Comparison of ENCODE assay signal across 18 cellular contexts in the genomic region with DNA sequence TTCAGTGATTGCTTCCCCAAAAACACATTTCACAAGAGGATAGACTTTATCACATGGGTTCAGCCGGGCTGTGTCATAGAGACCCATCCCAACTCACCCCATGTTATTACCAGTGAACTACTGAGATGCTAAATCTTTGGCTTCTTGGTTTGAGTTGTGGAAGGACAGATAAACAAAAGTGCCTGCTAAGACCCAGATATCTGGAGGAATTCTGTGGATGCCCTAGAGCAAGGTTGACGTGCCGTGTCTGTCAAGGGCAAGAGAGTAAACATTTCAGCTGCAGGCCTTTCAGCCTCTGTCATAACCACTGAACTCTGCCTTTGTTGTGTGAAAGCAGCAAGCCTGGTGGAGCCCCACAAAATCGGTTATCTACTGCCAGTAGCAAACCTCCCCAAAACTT. TPM values are rescaled to one million over a fixed set of nuclear protein-coding genes. Genes with fewer than 3 reads are reported as not detected.
DNase-seq lines count a peak whose midpoint lies in the region; ATAC-seq, FAIRE-seq and TF ChIP-seq lines count a peak whose summit lies in the region.
"Had no signal": no experiment of that assay in that cellular context is flagged by ENCODE, and none has a peak within 500 bp of the region (broad histone marks: within the 10 kb centered on the region; RNA-seq: fewer than 3 reads in every experiment).

No MANE protein-coding gene starts in this region.

- H2BK120ac ChIP-seq in H1 (replicated peaks; ENCODE audit: low read depth, low read length), result no peak overlapping the region

- no peak overlapping the region for H3K4me2 ChIP-seq in H1 (ENCODE audit: insufficient read depth in 1 of 2, low read depth in 2 of 2, low read length in 2 of 2)
- H3K4me2 ChIP-seq: GM23338 had no signal

- H3K56ac ChIP-seq in H1 (replicated peaks; ENCODE audit: insufficient read length, low read depth, low read length), result no peak overlapping the region

- H2AFZ ChIP-seq in H1 (ENCODE audit: low read length), result no peak overlapping the region

- intact Hi-C loops in left ventricle myocardium inferior (cut with micrococcal nuclease), result no loop called here
- intact Hi-C loops in Right ventricle myocardium inferior (cut with DNase I), result no loop called here
- intact Hi-C loops in aorta (cut with DNase I), result loop anchor here (5.0 kb wide), 2 partner anchors 87 to 298 kb away; no protein-coding TSS in a partner anchor

- no peak for FAIRE-seq in H1 (lab: Jason Lieb, UNC)
- FAIRE-seq: A204.1 had no signal

- peaks cover 7% of the 10 kb centered on the region for H3K9me3 ChIP-seq in left ventricle myocardium inferior (replicated peaks)
- H3K9me3 ChIP-seq in H1 (ENCODE audit: insufficient read depth in 2 of 2, low read depth in 1 of 2, low read length in 1 of 2), result peaks cover 0 to 5% of the 10 kb centered on the region in 2 experiments; a peak in 1 of 4 replicates
- no peaks in the 10 kb centered on the region for H3K9me3 ChIP-seq in aorta (ENCODE audit: control insufficient read depth, low read length)
- H3K9me3 ChIP-seq: Peyer's patch had no signal

- H3K4ac ChIP-seq in H1 (replicated peaks; ENCODE audit: insufficient read length, low read depth, low read length), result no peak overlapping the region

- no peak overlapping the region for H3K4me3 ChIP-seq in left ventricle myocardium inferior
- no peak overlapping the region for H3K4me3 ChIP-seq in H1 (ENCODE audit: extremely low read depth in 1 of 4, insufficient read depth in 2 of 4, low read depth in 3 of 4, low read length in 4 of 4)
- H3K4me3 ChIP-seq in aorta (ENCODE audit: low read length in 2 of 2), result no peak overlapping the region
- H3K4me3 ChIP-seq: GM23338, Peyer's patch had no signal

- H4K8ac ChIP-seq in H1 (ENCODE audit: extremely low read depth, insufficient read depth, low read length), result no peak overlapping the region

- TF ChIP-seq EP300 in H1 (IDR thresholded peaks at IDR 0.05; ENCODE audit: borderline replicate concordance in 1 of 2, low read depth in 2 of 2, low read length in 2 of 2), result no peak

- no peak overlapping the region for H4K5ac ChIP-seq in H1 (ENCODE audit: insufficient read length, low read depth, low read length)

- no peak overlapping the region for H3K18ac ChIP-seq in H1 (ENCODE audit: extremely low read depth, low read length)

- H3K27me3 Mint-ChIP-seq in nephron progenitor cell (ENCODE audit: low read depth, poor library complexity), result peaks cover 6% of the 10 kb centered on the region

- H2AK5ac ChIP-seq in H1 (ENCODE audit: low read depth, low read length), result no peak overlapping the region

- no peaks in the 10 kb centered on the region for H4K20me1 ChIP-seq in H1 (replicated peaks in 1 of 2; ENCODE audit: control insufficient read depth in 1 of 2, insufficient read depth in 2 of 2, low read length in 2 of 2)

- 0 out of 2 replicates have a peak overlapping the region, but pooled peaks have one; percentile 91 for H2BK12ac ChIP-seq in H1 (ENCODE audit: low read depth, low read length)

- H2BK20ac ChIP-seq in H1 (ENCODE audit: low read length), result no peak overlapping the region

- DNase-seq in left ventricle myocardium inferior (no peak), Right ventricle myocardium inferior (ENCODE audit: missing footprints) (no peak), H1 (ENCODE audit: low read depth in 1 of 2, low spot score in 2 of 2) (no peak), nephron progenitor cell (no peak), aorta (no peak), NCI-H1105 treated with DMSO at 0.1 percent for 48 hours (lab: John Stamatoyannopoulos, UW) (no peak), AG08396 (ENCODE audit: low spot score) (no peak), NCI-H82 treated with DMSO at 0.1 percent for 48 hours (lab: John Stamatoyannopoulos, UW; ENCODE audit: unreplicated experiment) (no peak)
- DNase-seq: Calu3, KG1, NCI-H1092 treated with DMSO at 0.1 percent for 48 hours, NCI-H1694 treated with DMSO at 0.1 percent for 48 hours, NCI-H446, Peyer's patch, SIG-M5 had no signal

- H3K14ac ChIP-seq in H1 (ENCODE audit: insufficient read length), result no peak overlapping the region

- WGBS in H1 (ENCODE audit: extremely low coverage in 1 of 2, insufficient coverage in 1 of 2, insufficient read length in 1 of 2, insufficient replicate concordance in 2 of 2, low coverage in 1 of 2, low lambda C conversion rate in 2 of 2, missing lambda C conversion rate in 1 of 2), 2 experiments, result 89% methylated on average over 4 of the region's 4 CpGs; no CpG with 5 or more reads in 1 of the 2 experiments
- WGBS in aorta, 2 donors, result 95 to 96% methylated on average over 4 of the region's 4 CpGs

- peaks cover 44% of the 10 kb centered on the region for H3K4me1 ChIP-seq in left ventricle myocardium inferior
- H3K4me1 ChIP-seq in H1 (replicated peaks in 1 of 4; ENCODE audit: control insufficient read depth in 3 of 4, insufficient read depth in 4 of 4, low read length in 3 of 4), result peaks cover 0 to 9% (median 4%) of the 10 kb centered on the region in 4 experiments; a peak in 5 of 7 replicates
- H3K4me1 ChIP-seq in aorta (ENCODE audit: control insufficient read depth in 1 of 2, insufficient read depth in 2 of 2, low read length in 2 of 2), result peaks cover 10 to 14% of the 10 kb centered on the region in 2 donors

- peaks cover 5% of the 10 kb centered on the region for H3K4me1 Mint-ChIP-seq in nephron progenitor cell

- H3K27ac ChIP-seq in left ventricle myocardium inferior (replicated peaks), result peak overlapping the region; percentile 68
- H3K27ac ChIP-seq in H1 (ENCODE audit: low read depth, low read length), result no peak overlapping the region
- peak overlapping the region; percentile 91 to 99 for H3K27ac ChIP-seq in aorta (ENCODE audit: low read depth in 1 of 2, low read length in 2 of 2)

- POLR2A ChIA-PET in H1 (lab: Charles Lee; ENCODE audit: partially characterized antibody), result interaction anchor here (1.5 to 2.4 kb wide), 2 partner anchors 10 to 12 kb away, joined by 3 to 13 read pairs; no protein-coding TSS in a partner anchor

- H3K36me3 ChIP-seq in left ventricle myocardium inferior (no peaks in the 10 kb centered on the region), H1 (ENCODE audit: control insufficient read depth in 2 of 4, insufficient read depth in 4 of 4, low read length in 3 of 4) (no peaks in the 10 kb centered on the region), aorta (ENCODE audit: control insufficient read depth in 1 of 2, insufficient read depth in 2 of 2, low read length in 1 of 2) (no peaks in the 10 kb centered on the region)
- H3K36me3 ChIP-seq: Peyer's patch had no signal

- H3K27me3 ChIP-seq in left ventricle myocardium inferior (ENCODE audit: low read depth), result no peaks in the 10 kb centered on the region
- H3K27me3 ChIP-seq in H1 (replicated peaks in 1 of 4; ENCODE audit: control insufficient read depth in 3 of 4, extremely low read depth in 1 of 4, insufficient read depth in 3 of 4, low read length in 3 of 4), result no peaks in the 10 kb centered on the region
- no peaks in the 10 kb centered on the region for H3K27me3 ChIP-seq in aorta (ENCODE audit: control insufficient read depth in 1 of 2, insufficient read depth in 2 of 2, low read length in 1 of 2)
- H3K27me3 ChIP-seq: Peyer's patch had no signal

- no peak overlapping the region for H3K4me3 Mint-ChIP-seq in nephron progenitor cell
- H3K4me3 Mint-ChIP-seq: GM23338 had no signal

- no peaks in the 10 kb centered on the region for H3K79me1 ChIP-seq in H1 (ENCODE audit: low read depth, low read length)

- TF ChIP-seq CTCF in left ventricle myocardium inferior (IDR thresholded peaks at IDR 0.05; ENCODE audit: borderline replicate concordance) (no peak), H1 (IDR thresholded peaks at IDR 0.05; ENCODE audit: control extremely low read depth in 1 of 3, insufficient read depth in 1 of 3, low read depth in 1 of 3, low read length in 3 of 3) (no peak), nephron progenitor cell (IDR thresholded peaks at IDR 0.05) (no peak)

- H3K27ac Mint-ChIP-seq in nephron progenitor cell, result peak overlapping the region; percentile 42
- H3K27ac Mint-ChIP-seq: GM23338 had no signal

- TF ChIP-seq RAD21 in H1 (IDR thresholded peaks at IDR 0.05 in 1 of 2, conservative IDR thresholded peaks at IDR 0.05 in 1 of 2; ENCODE audit: low read depth in 2 of 2, low read length in 2 of 2), result no peak

- H3K9me3 Mint-ChIP-seq in nephron progenitor cell, result peaks cover 8% of the 10 kb centered on the region

- ATAC-seq in Right ventricle myocardium inferior (no peak), aorta (ENCODE audit: low FRiP score) (no peak)
- ATAC-seq: GM23338 had no signal

- no peak overlapping the region for H3K9ac ChIP-seq in H1 (replicated peaks in 1 of 4; ENCODE audit: extremely low read depth in 1 of 4, low read depth in 3 of 4, low read length in 3 of 4)

- peak overlapping the region; percentile 54; the same call in 1 of the 2 replicates for H2BK5ac ChIP-seq in H1 (ENCODE audit: low read depth, low read length)

- peak overlapping the region; percentile 17 for H4K91ac ChIP-seq in H1 (replicated peaks; ENCODE audit: insufficient read length, low read length)

- CTCF ChIA-PET in H1 (lab: Charles Lee; ENCODE audit: partially characterized antibody), result interaction anchor here (0.8 to 11.7 kb wide), 12 partner anchors 11 to 474 kb away, joined by 3 to 90 read pairs (median 6); a partner anchor contains a TSS

- TF ChIP-seq POLR2A in H1 (IDR thresholded peaks at IDR 0.05; ENCODE audit: control extremely low read depth in 1 of 2, low read depth in 2 of 2, low read length in 2 of 2), result no peak

- H2BK15ac ChIP-seq in H1 (ENCODE audit: low read length), result no peak overlapping the region

- H3K23me2 ChIP-seq in H1 (ENCODE audit: low read depth, low read length), result no peaks in the 10 kb centered on the region

- no peaks in the 10 kb centered on the region for H3K79me2 ChIP-seq in H1 (ENCODE audit: control insufficient read depth in 1 of 2, insufficient read depth in 2 of 2, low read length in 2 of 2)

- H3K36me3 Mint-ChIP-seq in nephron progenitor cell (ENCODE audit: low read depth), result no peaks in the 10 kb centered on the region

- H3K23ac ChIP-seq in H1 (ENCODE audit: insufficient read length), result no peak overlapping the region

RNA-seq across cellular contexts. Expression of a gene that starts 11.2 kb away (rescaled TPM):
- total RNA-seq in left ventricle myocardium inferior (13.8 TPM), Right ventricle myocardium inferior (17.4 TPM), aorta (10 to 100 TPM; 54.0 to 79.8 TPM)
- total RNA-seq in H1 (2021; fragmentation: NEBNext Ultra II Directional; extraction: Animal tissue kit (Norgen Biotek cat#: 25700)), result 0.43 and 0.75 TPM in 2 replicates
- polyA plus RNA-seq in H1 (2011; rRNA removed) (0.21 and 0.46 TPM in 2 replicates), aorta (10 to 100 TPM in 1 of 2 donors, 1 to 10 TPM in 1; 8.5 to 53.3 TPM)
- polyA plus RNA-seq in H1 (2011; cell fraction: cytosol; rRNA removed), result 0.28 TPM
- 0.68 TPM for polyA plus RNA-seq in H1 (2011; cell fraction: nucleus; rRNA removed)
- polyA plus RNA-seq in H1 (2012, experiment 1 of 2), result 0.16 to 0.40 TPM (median 0.22 TPM) in 4 replicates
- 0.31 TPM for polyA plus RNA-seq in H1 (2012, experiment 2 of 2)
- 0.36 TPM for polyA plus RNA-seq in H1 (2013, experiment 1 of 2)
- polyA plus RNA-seq in H1 (2013, experiment 2 of 2), result 0.33 TPM
- polyA minus RNA-seq in H1 (2011; rRNA and poly(A)+ RNA removed), result 0.12 and 0.19 TPM in 2 replicates
- polyA minus RNA-seq in H1 (2011; cell fraction: cytosol; rRNA and poly(A)+ RNA removed), result not detected
- polyA minus RNA-seq in H1 (2011; cell fraction: nucleus; rRNA and poly(A)+ RNA removed), result 0.40 TPM
- total RNA-seq: Calu3 had no signal

RNA-seq across cellular contexts. Expression of a gene that starts 25.5 kb away (rescaled TPM):
- total RNA-seq in left ventricle myocardium inferior (35.7 TPM), Right ventricle myocardium inferior (43.5 TPM), aorta (100 to 1,000 TPM; 123 to 160 TPM)
- total RNA-seq in H1 (2021; fragmentation: NEBNext Ultra II Directional; extraction: Animal tissue kit (Norgen Biotek cat#: 25700)), result 0.07 TPM in 1 of 2 replicates, not detected in the other
- polyA plus RNA-seq in H1 (2011; rRNA removed) (under 0.01 and 0.02 TPM in 2 replicates), aorta (1 to 10 TPM; 5.7 to 8.4 TPM)
- polyA plus RNA-seq in H1 (2011; cell fraction: cytosol; rRNA removed), result 0.01 TPM
- polyA plus RNA-seq in H1 (2011; cell fraction: nucleus; rRNA removed), result 0.03 TPM
- polyA plus RNA-seq in H1 (2012, experiment 1 of 2), result 0.03 to 0.04 TPM (median 0.03 TPM) in 3 of 4 replicates, not detected in the other
- polyA plus RNA-seq in H1 (2012, experiment 2 of 2), result not detected
- 0.08 TPM for polyA plus RNA-seq in H1 (2013, experiment 1 of 2)
- polyA plus RNA-seq in H1 (2013, experiment 2 of 2), result 0.07 TPM
- polyA minus RNA-seq in H1 (2011; rRNA and poly(A)+ RNA removed), result 0.02 and 0.03 TPM in 2 replicates
- polyA minus RNA-seq in H1 (2011; cell fraction: cytosol; rRNA and poly(A)+ RNA removed), result not detected
- polyA minus RNA-seq in H1 (2011; cell fraction: nucleus; rRNA and poly(A)+ RNA removed), result not detected
- total RNA-seq: Calu3, GM23338, MCF 10A had no signal

RNA-seq across cellular contexts. Expression of a gene that starts 25.5 kb away (rescaled TPM):
- total RNA-seq in left ventricle myocardium inferior (not detected), Right ventricle myocardium inferior (not detected), aorta (not detected)
- total RNA-seq in H1 (2021; fragmentation: NEBNext Ultra II Directional; extraction: Animal tissue kit (Norgen Biotek cat#: 25700)), result not detected in 2 replicates
- polyA plus RNA-seq in H1 (2011; rRNA removed) (0.05 and 0.14 TPM in 2 replicates), aorta (not detected)
- 0.08 TPM for polyA plus RNA-seq in H1 (2011; cell fraction: cytosol; rRNA removed)
- polyA plus RNA-seq in H1 (2011; cell fraction: nucleus; rRNA removed), result 0.10 TPM
- polyA plus RNA-seq in H1 (2012, experiment 1 of 2), result not detected in 4 replicates
- not detected for polyA plus RNA-seq in H1 (2012, experiment 2 of 2)
- polyA plus RNA-seq in H1 (2013, experiment 1 of 2), result not detected
- polyA plus RNA-seq in H1 (2013, experiment 2 of 2), result 0.04 TPM
- not detected in 2 replicates for polyA minus RNA-seq in H1 (2011; rRNA and poly(A)+ RNA removed)
- not detected for polyA minus RNA-seq in H1 (2011; cell fraction: cytosol; rRNA and poly(A)+ RNA removed)
- not detected for polyA minus RNA-seq in H1 (2011; cell fraction: nucleus; rRNA and poly(A)+ RNA removed)
- total RNA-seq: Calu3, GM23338, MCF 10A, Peyer's patch had no signal
- polyA plus RNA-seq: GM23338 had no signal

Comparison
In these comparisons a context has a peak if more than half of its experiments do, and no peak if none do; other contexts are left out.
1. RNA of a gene that starts 25.5 kb away (total RNA-seq): 123 to 160 TPM in aorta, 43.5 TPM in Right ventricle myocardium inferior (single experiment) and 35.7 TPM in left ventricle myocardium inferior (single experiment); 0.07 TPM in H1; every median in the first group is over 10 times any median in the second.
2. intact Hi-C loops: an anchor here in aorta (5.0 kb wide); none called in left ventricle myocardium inferior and Right ventricle myocardium inferior.